ENCODE assay signal across 22 cellular contexts in genomic region chr1:103197266-103197665, GRCh38.
A peak's percentile ranks its signal among the peaks of the same experiment; 100 is the strongest.
DNase-seq lines count a peak whose midpoint lies in the region; ATAC-seq, FAIRE-seq and TF ChIP-seq lines count a peak whose summit lies in the region.
"Had no signal": no experiment of that assay in that cellular context is flagged by ENCODE, and none has a peak within 500 bp of the region (broad histone marks: within the 10 kb centered on the region; RNA-seq: fewer than 3 reads in every experiment).

No MANE protein-coding gene starts in this region.

- no peak overlapping the region for H3K4me2 ChIP-seq in mesenchymal stem cell (ENCODE audit: low read length, poor library complexity, severe bottlenecking)

- H3K9me3 ChIP-seq in mesenchymal stem cell (ENCODE audit: control insufficient read depth, low read length) = no peaks in the 10 kb centered on the region

- H3K27me3 Mint-ChIP-seq in activated T-cell treated with anti-CD3 and anti-CD28 coated beads, Interleukin-2, amount 50 U/mL, for 4 hours (ENCODE audit: low read depth) = no peaks in the 10 kb centered on the region
- H3K27me3 Mint-ChIP-seq: activated CD4-positive, alpha-beta T cell treated with anti-CD3 and anti-CD28 coated beads, Interleukin-2, amount 10 ng/mL, durations not matched to agents 24 days and 14 days; CD4-positive, CD25-positive, alpha-beta regulatory T cell; central memory CD8-positive, alpha-beta T cell; effector memory CD8-positive, alpha-beta T cell had no signal

- no peaks in the 10 kb centered on the region for H3K79me1 ChIP-seq in mesenchymal stem cell (replicated peaks; ENCODE audit: low read length, poor library complexity, severe bottlenecking)

- H3K4me3 ChIP-seq in choroid plexus epithelial cell (ENCODE audit: low read depth, low read length) (no peak overlapping the region), mesenchymal stem cell (ENCODE audit: insufficient read depth in 1 of 2, low read depth in 1 of 2, low read length in 2 of 2) (no peak overlapping the region)

- no peak overlapping the region for H2AFZ ChIP-seq in mesenchymal stem cell (ENCODE audit: low read depth, low read length)

- H3K27ac ChIP-seq in mesenchymal stem cell (ENCODE audit: low read length, poor library complexity, severe bottlenecking) = peak overlapping the region; percentile 56

- no peak overlapping the region for H2BK15ac ChIP-seq in mesenchymal stem cell (ENCODE audit: low read depth, poor library complexity, severe bottlenecking)

- no peak overlapping the region for H3K4me3 Mint-ChIP-seq in activated T-cell treated with anti-CD3 and anti-CD28 coated beads, Interleukin-2, amount 50 U/mL, for 4 hours
- H3K4me3 Mint-ChIP-seq: activated CD4-positive, alpha-beta T cell treated with anti-CD3 and anti-CD28 coated beads, Interleukin-2, amount 10 ng/mL, durations not matched to agents 24 days and 14 days; CD4-positive, CD25-positive, alpha-beta regulatory T cell; central memory CD8-positive, alpha-beta T cell; effector memory CD8-positive, alpha-beta T cell; nephron had no signal

- H3K18ac ChIP-seq in mesenchymal stem cell (ENCODE audit: low read depth in 1 of 2, low read length in 2 of 2) = no peak overlapping the region

- no peak overlapping the region for H2AK5ac ChIP-seq in mesenchymal stem cell (ENCODE audit: low read length, severe bottlenecking)

- H2BK12ac ChIP-seq in mesenchymal stem cell (ENCODE audit: low read length in 2 of 2) = no peak overlapping the region

- no peak overlapping the region for H3K4ac ChIP-seq in mesenchymal stem cell (ENCODE audit: low read depth in 1 of 2, low read length in 2 of 2)

- H3K9me3 Mint-ChIP-seq in activated T-cell treated with anti-CD3 and anti-CD28 coated beads, Interleukin-2, amount 50 U/mL, for 4 hours = no peaks in the 10 kb centered on the region
- H3K9me3 Mint-ChIP-seq: activated CD4-positive, alpha-beta T cell treated with anti-CD3 and anti-CD28 coated beads, Interleukin-2, amount 10 ng/mL, durations not matched to agents 24 days and 14 days; central memory CD8-positive, alpha-beta T cell; nephron had no signal

- H3K23ac ChIP-seq in mesenchymal stem cell (ENCODE audit: low read length in 2 of 2) = peak overlapping the region in 1 of 2 experiments; percentile 69

- H2BK5ac ChIP-seq in mesenchymal stem cell (ENCODE audit: low read depth, low read length, poor library complexity, severe bottlenecking) = no peak overlapping the region

- WGBS in mesenchymal stem cell = 86% methylated on average over 2 of the region's 2 CpGs

- H4K8ac ChIP-seq in mesenchymal stem cell (ENCODE audit: low read length) = no peak overlapping the region

- H2BK120ac ChIP-seq in mesenchymal stem cell (ENCODE audit: low read depth, low read length) = no peak overlapping the region

- H4K91ac ChIP-seq in mesenchymal stem cell (ENCODE audit: low read length) = no peak overlapping the region

- no peaks in the 10 kb centered on the region for H3K27me3 ChIP-seq in mesenchymal stem cell (ENCODE audit: control insufficient read depth in 1 of 2, insufficient read depth in 1 of 2, low read length in 2 of 2)

- no peak for TF ChIP-seq CTCF in choroid plexus epithelial cell (conservative IDR thresholded peaks at IDR 0.05; ENCODE audit: low read depth, low read length)

- FAIRE-seq in RCC 7860 (lab: Jason Lieb, UNC) = no peak

- H3K36me3 ChIP-seq in mesenchymal stem cell (ENCODE audit: control insufficient read depth in 1 of 2, insufficient read depth in 2 of 2, low read depth in 1 of 2, low read length in 2 of 2) = no peaks in the 10 kb centered on the region

- DNase-seq in EH (ENCODE audit: low read depth) (peak; percentile 72), RCC 7860 (ENCODE audit: low spot score) (peak; percentile 59), choroid plexus epithelial cell (ENCODE audit: low read depth) (peak; percentile 94), mesenchymal stem cell (peak; percentile 70), NCI-H748 (lab: John Stamatoyannopoulos, UW; ENCODE audit: unreplicated experiment) (no peak), NCI-H2107 treated with DMSO at 0.1 percent for 48 hours (lab: John Stamatoyannopoulos, UW; ENCODE audit: unreplicated experiment) (no peak)
- no peak for DNase-seq in activated T-cell treated with anti-CD3 and anti-CD28 coated beads, Interleukin-2, amount 50 U/mL, for 4 hours
- DNase-seq: ACHN; activated CD4-positive, alpha-beta T cell treated with anti-CD3 and anti-CD28 coated beads, Interleukin-2, amount 10 ng/mL, durations not matched to agents 24 days and 14 days; CD4-positive, CD25-positive, alpha-beta regulatory T cell; DMS 273 treated with DMSO at 0.1 percent for 48 hours; effector memory CD8-positive, alpha-beta T cell; KBM-7; left cardiac atrium; MV-4-11; NCI-H2029; NCI-H524 treated with DMSO at 0.1 percent for 48 hours; stimulated activated CD4-positive, alpha-beta T cell treated with anti-CD3 and anti-CD28 coated beads, Interleukin-4, amount 100 ng/mL, for 24 hours; SW 1271 had no signal

- no peaks in the 10 kb centered on the region for H3K36me3 Mint-ChIP-seq in activated T-cell treated with anti-CD3 and anti-CD28 coated beads, Interleukin-2, amount 50 U/mL, for 4 hours (ENCODE audit: insufficient read depth)
- H3K36me3 Mint-ChIP-seq: CD4-positive, CD25-positive, alpha-beta regulatory T cell had no signal

- H3K4me1 Mint-ChIP-seq in activated T-cell treated with anti-CD3 and anti-CD28 coated beads, Interleukin-2, amount 50 U/mL, for 4 hours (ENCODE audit: low read depth) = no peaks in the 10 kb centered on the region
- H3K4me1 Mint-ChIP-seq: activated CD4-positive, alpha-beta T cell treated with anti-CD3 and anti-CD28 coated beads, Interleukin-2, amount 10 ng/mL, durations not matched to agents 24 days and 14 days; CD4-positive, CD25-positive, alpha-beta regulatory T cell; central memory CD8-positive, alpha-beta T cell; nephron had no signal

- no peaks in the 10 kb centered on the region for H3K4me1 ChIP-seq in mesenchymal stem cell (ENCODE audit: control insufficient read depth, insufficient read depth, low read depth, low read length)

- no peak overlapping the region for H3K14ac ChIP-seq in mesenchymal stem cell (ENCODE audit: low read length in 2 of 2)

- no peak for ATAC-seq in GM18907 (IDR thresholded peaks at IDR 0.05; ENCODE audit: unreplicated experiment)
- no peak for ATAC-seq in activated T-cell treated with anti-CD3 and anti-CD28 coated beads, Interleukin-2, amount 50 U/mL, for 4 hours
- ATAC-seq: effector memory CD8-positive, alpha-beta T cell; left cardiac atrium had no signal

- no peak overlapping the region for H3K9ac ChIP-seq in mesenchymal stem cell (ENCODE audit: low read length)

Comparison
In these comparisons a context has a peak if more than half of its experiments do, and no peak if none do; other contexts are left out.
1. DNase-seq: peak in EH (single experiment), RCC 7860 (single experiment), choroid plexus epithelial cell (single experiment) and mesenchymal stem cell (single experiment); none in NCI-H748 (single experiment), NCI-H2107 treated with DMSO at 0.1 percent for 48 hours (single experiment) and activated T-cell treated with anti-CD3 and anti-CD28 coated beads, Interleukin-2, amount 50 U/mL, for 4 hours (single experiment).